In genomic region chr20:57600324-57601210, GRCh38 we compare ENCODE assay signal across 1 cellular context.
TF ChIP-seq lines count a peak whose summit lies in the region.

No MANE protein-coding gene starts in this region.

TF ChIP-seq in GM12878, 131 proteins besides CTCF, POLR2A, EP300 and RAD21:
- peak; percentile 42 for TF ChIP-seq RUNX3 (IDR thresholded peaks at IDR 0.05; ENCODE audit: low read length)
- TF ChIP-seq TCF12 (IDR thresholded peaks at IDR 0.05; ENCODE audit: low read depth, low read length), result 0 out of 2 replicates have a peak, but pooled peaks have one; percentile 28
- no peak for TF ChIP-seq PML (IDR thresholded peaks at IDR 0.05; ENCODE audit: low read length)
- no peak for TF ChIP-seq MTA3 (IDR thresholded peaks at IDR 0.05; ENCODE audit: borderline replicate concordance, low read length)
- TF ChIP-seq, protein P1, sequence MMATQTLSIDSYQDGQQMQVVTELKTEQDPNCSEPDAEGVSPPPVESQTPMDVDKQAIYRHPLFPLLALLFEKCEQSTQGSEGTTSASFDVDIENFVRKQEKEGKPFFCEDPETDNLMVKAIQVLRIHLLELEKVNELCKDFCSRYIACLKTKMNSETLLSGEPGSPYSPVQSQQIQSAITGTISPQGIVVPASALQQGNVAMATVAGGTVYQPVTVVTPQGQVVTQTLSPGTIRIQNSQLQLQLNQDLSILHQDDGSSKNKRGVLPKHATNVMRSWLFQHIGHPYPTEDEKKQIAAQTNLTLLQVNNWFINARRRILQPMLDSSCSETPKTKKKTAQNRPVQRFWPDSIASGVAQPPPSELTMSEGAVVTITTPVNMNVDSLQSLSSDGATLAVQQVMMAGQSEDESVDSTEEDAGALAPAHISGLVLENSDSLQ (IDR thresholded peaks at IDR 0.05), result no peak
TF ChIP-seq in GM12878: peak in this region for 2.
